19 cellular contexts compared by ENCODE assay signal in genomic region chr5:106312360-106312759, GRCh38.
DNase-seq lines count a peak whose midpoint lies in the region; ATAC-seq and TF ChIP-seq lines count a peak whose summit lies in the region.
"Had no signal": no experiment of that assay in that cellular context is flagged by ENCODE, and none has a peak within 500 bp of the region (broad histone marks: within the 10 kb centered on the region; RNA-seq: fewer than 3 reads in every experiment).

No MANE protein-coding gene starts in this region.

- ATAC-seq in PC-3 (peak; percentile 99), left lobe of liver (no peak), GM19351 (IDR thresholded peaks at IDR 0.05; ENCODE audit: unreplicated experiment) (no peak), GM21360 (IDR thresholded peaks at IDR 0.05; ENCODE audit: unreplicated experiment) (no peak)

- CTCF ChIA-PET in PC-3 (lab: Charles Lee), result no interaction called here

- no peaks in the 10 kb centered on the region for H3K9me3 ChIP-seq in PC-3 (ENCODE audit: low read length)
- H3K9me3 ChIP-seq: BLaER1, neutrophil, right atrium auricular region had no signal

- DNase-seq in ELR (ENCODE audit: low read depth) (peak; percentile 66), PC-3 (peak; percentile 75), epithelial cell of esophagus (ENCODE audit: low read depth) (peak; percentile 13), skeletal muscle cell (ENCODE audit: low read depth) (peak; percentile 69), DMS114 treated with DMSO at 0.1 percent for 48 hours (lab: John Stamatoyannopoulos, UW; ENCODE audit: unreplicated experiment) (no peak), left lobe of liver (ENCODE audit: low spot score) (no peak)
- DNase-seq: activated CD4-positive, alpha-beta T cell treated with anti-CD3 and anti-CD28 coated beads, Interleukin-2, amount 50 U/mL, for 1 hour; activated T-cell treated with anti-CD3 and anti-CD28 coated beads for 4 hours; central memory CD4-positive, alpha-beta T cell; DMS 273 treated with DMSO at 0.1 percent for 48 hours; head of caudate nucleus; kidney; NCI-H2107; NCI-H526 treated with DMSO at 0.1 percent for 48 hours had no signal

- TF ChIP-seq CTCF in PC-3 (conservative IDR thresholded peaks at IDR 0.05; ENCODE audit: low read depth, low read length), result no peak
- no peak for TF ChIP-seq CTCF in epithelial cell of esophagus (IDR thresholded peaks at IDR 0.05; ENCODE audit: insufficient read depth, low read depth, low read length, missing control alignments)

- H3K36me3 ChIP-seq in PC-3 (ENCODE audit: low read depth, low read length), result no peaks in the 10 kb centered on the region
- H3K36me3 ChIP-seq: BLaER1, neutrophil, right atrium auricular region had no signal

- H4K20me1 ChIP-seq in PC-3 (ENCODE audit: low read length), result no peaks in the 10 kb centered on the region
- H4K20me1 ChIP-seq: BLaER1 had no signal

- H3K9ac ChIP-seq in PC-3 (ENCODE audit: low read length), result no peak overlapping the region
- H3K9ac ChIP-seq: BLaER1 had no signal

- 0 out of 2 replicates have a peak overlapping the region, but pooled peaks have one; percentile 22 for H3K4me2 ChIP-seq in PC-3 (ENCODE audit: low read length)
- H3K4me2 ChIP-seq: BLaER1 had no signal

- H3F3A ChIP-seq in PC-3 (ENCODE audit: low read length, unreplicated experiment), result no peaks in the 10 kb centered on the region

- peaks cover 13% of the 10 kb centered on the region for H3K4me1 ChIP-seq in PC-3 (ENCODE audit: insufficient read depth, low read length)
- H3K4me1 ChIP-seq: BLaER1, right atrium auricular region had no signal

- H3K4me3 ChIP-seq in PC-3 (ENCODE audit: low read length) (no peak overlapping the region), epithelial cell of esophagus (ENCODE audit: low read length) (no peak overlapping the region), skeletal muscle cell (ENCODE audit: low read depth, low read length) (no peak overlapping the region)
- H3K4me3 ChIP-seq: BLaER1, right atrium auricular region had no signal

- H3K79me2 ChIP-seq in PC-3 (ENCODE audit: low read length), result no peaks in the 10 kb centered on the region

- no TSS peak for BruUV-seq in PC-3 (replicated peaks; lab: Mats Ljungman, UMichigan)

- no peak overlapping the region for H3K27ac ChIP-seq in PC-3 (ENCODE audit: low read length)
- H3K27ac ChIP-seq: BLaER1, neutrophil, right atrium auricular region had no signal

- H2AFZ ChIP-seq in PC-3 (ENCODE audit: low read length), result no peak overlapping the region

- intact Hi-C loops in PC-3 (cut with micrococcal nuclease), result no loop called here

- POLR2A ChIA-PET in PC-3 (lab: Charles Lee; ENCODE audit: unreplicated experiment), result no interaction called here

- H3K27me3 ChIP-seq in PC-3 (ENCODE audit: low read length), result no peaks in the 10 kb centered on the region
- H3K27me3 ChIP-seq: BLaER1, neutrophil, right atrium auricular region had no signal

- H3K9me2 ChIP-seq in PC-3 (replicated peaks; ENCODE audit: low read length), result no peaks in the 10 kb centered on the region

Comparison
In these comparisons a context has a peak if more than half of its experiments do, and no peak if none do; other contexts are left out.
1. DNase-seq: peak in ELR (single experiment), PC-3 (single experiment), epithelial cell of esophagus (single experiment) and skeletal muscle cell (single experiment); none in DMS114 treated with DMSO at 0.1 percent for 48 hours (single experiment) and left lobe of liver (single experiment).